Comparison of ENCODE assay signal across 20 cellular contexts in genomic region chr12:29614926-29615325, GRCh38.
DNase-seq lines count a peak whose midpoint lies in the region; ATAC-seq and TF ChIP-seq lines count a peak whose summit lies in the region.
"Had no signal": no experiment of that assay in that cellular context is flagged by ENCODE, and none has a peak within 500 bp of the region (broad histone marks: within the 10 kb centered on the region; RNA-seq: fewer than 3 reads in every experiment).

No MANE protein-coding gene starts in this region.

- H3K4me1 Mint-ChIP-seq in CD4-positive, alpha-beta T cell (ENCODE audit: low read depth): no peaks in the 10 kb centered on the region

- ATAC-seq in sciatic nerve: peak; percentile 16
- ATAC-seq in stimulated activated naive CD8-positive, alpha-beta T cell treated with anti-CD3 and anti-CD28 coated beads, Interleukin-15, Interleukin-2, amounts not matched to agents 100 U/mL and 50 U/mL, for 24 hours: no peak
- ATAC-seq in CD4-positive, alpha-beta T cell (ENCODE audit: poor library complexity): no peak
- ATAC-seq: CD8-positive, alpha-beta T cell; K562 had no signal

- no peaks in the 10 kb centered on the region for H3K9me3 ChIP-seq in ascending aorta
- H3K9me3 ChIP-seq in CD4-positive, alpha-beta T cell (ENCODE audit: control insufficient read depth, low read length): no peaks in the 10 kb centered on the region
- H3K9me3 ChIP-seq: BE2C had no signal

- no peaks in the 10 kb centered on the region for H3K27me3 ChIP-seq in ascending aorta
- H3K27me3 ChIP-seq in CD4-positive, alpha-beta T cell (ENCODE audit: control insufficient read depth, insufficient read depth, low read length): no peaks in the 10 kb centered on the region
- H3K27me3 ChIP-seq: BE2C had no signal

- POLR2A ChIA-PET in CD4-positive, alpha-beta T cell (lab: Charles Lee): no interaction called here

- no peaks in the 10 kb centered on the region for H3K9me3 Mint-ChIP-seq in CD4-positive, alpha-beta T cell
- H3K9me3 Mint-ChIP-seq: CD8-positive, alpha-beta T cell had no signal

- H3K27ac ChIP-seq in ascending aorta: peak overlapping the region; percentile 55 to 66
- H3K27ac ChIP-seq in CD4-positive, alpha-beta T cell (ENCODE audit: low read depth, low read length): no peak overlapping the region
- H3K27ac ChIP-seq: RWPE1 had no signal

- H3K4me3 Mint-ChIP-seq in CD4-positive, alpha-beta T cell: no peak overlapping the region
- H3K4me3 Mint-ChIP-seq: CD8-positive, alpha-beta T cell had no signal

- peaks cover 0 to 3% of the 10 kb centered on the region in 2 donors for H3K36me3 ChIP-seq in ascending aorta
- H3K36me3 ChIP-seq: BE2C had no signal

- TF ChIP-seq CTCF in ascending aorta (IDR thresholded peaks at IDR 0.05): no peak
- no peak for TF ChIP-seq CTCF in CD4-positive, alpha-beta T cell (IDR thresholded peaks at IDR 0.05)

- intact Hi-C loops in ascending aorta (cut with DNase I): loop anchor here (5.0 kb wide), 1 partner anchor 92 kb away; no protein-coding TSS in a partner anchor
- intact Hi-C loops in sciatic nerve (cut with DNase I): no loop called here
- intact Hi-C loops in CD4-positive, alpha-beta T cell (cut with DNase I, micrococcal nuclease): no loop called here

- H3K27ac Mint-ChIP-seq in CD4-positive, alpha-beta T cell: no peak overlapping the region
- H3K27ac Mint-ChIP-seq: CD8-positive, alpha-beta T cell had no signal

- peaks cover 9% of the 10 kb centered on the region for H3K27me3 Mint-ChIP-seq in CD4-positive, alpha-beta T cell

- H3K4me3 ChIP-seq in ascending aorta: no peak overlapping the region
- H3K4me3 ChIP-seq: K562 had no signal

- H3K36me3 Mint-ChIP-seq in CD4-positive, alpha-beta T cell (ENCODE audit: low read depth): no peaks in the 10 kb centered on the region
- H3K36me3 Mint-ChIP-seq: CD8-positive, alpha-beta T cell had no signal

- H3K4me1 ChIP-seq in ascending aorta: peaks cover 0 to 32% of the 10 kb centered on the region in 2 donors

- DNase-seq in AG20443 (ENCODE audit: low spot score) (peak; percentile 11), ascending aorta (ENCODE audit: low spot score in 2 of 2) (no peak), fibroblast of peridontal ligament (ENCODE audit: extremely low read depth) (peak; percentile 83), sciatic nerve (ENCODE audit: low spot score) (no peak), germinal center (ENCODE audit: low spot score) (no peak)
- no peak for DNase-seq in stimulated activated naive CD8-positive, alpha-beta T cell treated with anti-CD3 and anti-CD28 coated beads, Interleukin-15, Interleukin-2, amounts not matched to agents 100 U/mL and 50 U/mL, for 24 hours
- DNase-seq in CD4-positive, alpha-beta T cell: no peak
- DNase-seq: BE2C; CD8-positive, alpha-beta T cell; DND-41; GF-D8; GOT3; NCI-H1417 treated with DMSO at 0.1 percent for 48 hours; NCI-H2029; NCI-H2171; NCI-H446 treated with DMSO at 0.1 percent for 48 hours; NCI-H748 treated with DMSO at 0.1 percent for 48 hours; OCI-M1 had no signal

- CTCF ChIA-PET in CD4-positive, alpha-beta T cell (lab: Charles Lee): no interaction called here

Comparison
In these comparisons a context has a peak if more than half of its experiments do, and no peak if none do; other contexts are left out.
1. DNase-seq: peak in AG20443 (single experiment) and fibroblast of peridontal ligament (single experiment); none in ascending aorta (0 of 2), sciatic nerve (single experiment), stimulated activated naive CD8-positive, alpha-beta T cell treated with anti-CD3 and anti-CD28 coated beads, Interleukin-15, Interleukin-2, amounts not matched to agents 100 U/mL and 50 U/mL, for 24 hours (single experiment), CD4-positive, alpha-beta T cell (0 of 10) and germinal center (single experiment).